In the genomic region with DNA sequence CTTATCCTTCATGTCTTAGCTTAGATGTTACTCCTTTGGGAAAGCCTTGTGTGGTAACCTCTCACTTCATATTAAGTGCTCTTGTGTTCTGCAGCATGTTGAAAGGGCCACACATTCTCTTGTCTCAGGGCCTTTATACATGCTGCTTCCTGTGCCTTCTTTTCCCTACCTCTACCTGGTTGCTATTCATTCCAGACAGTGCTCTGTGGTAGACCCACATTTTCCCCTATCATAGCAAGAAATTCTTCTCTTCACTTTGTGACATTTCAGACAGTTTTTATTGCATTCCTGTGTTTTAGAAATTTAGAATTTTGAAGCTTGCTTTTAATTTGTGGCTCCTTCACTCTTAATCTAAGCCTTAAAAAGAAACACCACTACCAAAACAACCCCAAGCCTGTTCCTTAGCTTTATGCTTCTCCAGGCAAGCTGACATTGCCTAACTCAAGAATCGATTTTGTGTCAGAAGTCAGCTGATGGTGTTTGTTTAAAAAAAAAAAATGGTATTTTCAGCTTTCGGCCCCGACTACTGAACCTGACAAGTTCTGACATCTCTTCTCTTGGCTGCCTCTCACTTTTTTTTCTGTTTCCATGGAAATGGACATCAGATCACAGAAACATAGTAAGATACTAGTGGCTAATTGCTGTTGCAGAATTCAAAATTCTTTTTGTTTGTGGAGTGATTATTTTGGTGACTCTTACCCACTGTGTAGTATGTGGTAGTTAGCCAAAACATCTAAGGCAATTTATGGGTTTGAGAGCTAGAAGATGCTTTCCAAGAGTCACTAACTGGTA, we compare ENCODE assay signal across 21 cellular contexts.
DNase-seq lines count a peak whose midpoint lies in the region; ATAC-seq and TF ChIP-seq lines count a peak whose summit lies in the region.
"Had no signal": no experiment of that assay in that cellular context is flagged by ENCODE, and none has a peak within 500 bp of the region (broad histone marks: within the 10 kb centered on the region; RNA-seq: fewer than 3 reads in every experiment).

No MANE protein-coding gene starts in this region.

- no peaks in the 10 kb centered on the region for H3K27me3 ChIP-seq in mammary epithelial cell (ENCODE audit: insufficient read depth, low read length)
- H3K27me3 ChIP-seq: neural progenitor cell, testis had no signal

- H3K9me3 Mint-ChIP-seq in activated T-cell treated with anti-CD3 and anti-CD28 coated beads, Interleukin-2, amount 50 U/mL, for 72 hours = peaks cover 4 to 8% of the 10 kb centered on the region in 2 donors
- H3K9me3 Mint-ChIP-seq in activated T-cell treated with anti-CD3 and anti-CD28 coated beads, Interleukin-2, amount 50 U/mL, for 4 hours = peaks cover 6% of the 10 kb centered on the region
- peaks cover 4% of the 10 kb centered on the region for H3K9me3 Mint-ChIP-seq in endothelial cell (ENCODE audit: unreplicated experiment)
- H3K9me3 Mint-ChIP-seq: neural progenitor cell had no signal

- TF ChIP-seq CTCF in mammary epithelial cell (conservative IDR thresholded peaks at IDR 0.05 in 1 of 2, IDR thresholded peaks at IDR 0.05 in 1 of 2; ENCODE audit: extremely low read depth in 1 of 2, insufficient read depth in 1 of 2, low read depth in 1 of 2, low read length in 2 of 2) (no peak), endothelial cell (IDR thresholded peaks at IDR 0.05; ENCODE audit: unreplicated experiment) (no peak)

- H3K79me2 ChIP-seq in mammary epithelial cell (ENCODE audit: insufficient read depth, low read length) = no peaks in the 10 kb centered on the region

- no peak overlapping the region for H3K4me2 ChIP-seq in mammary epithelial cell (ENCODE audit: insufficient read depth, low read depth, low read length)
- H3K4me2 ChIP-seq: neural progenitor cell had no signal

- H3K36me3 Mint-ChIP-seq in activated T-cell treated with anti-CD3 and anti-CD28 coated beads, Interleukin-2, amount 50 U/mL, for 72 hours (ENCODE audit: insufficient read depth in 2 of 2) = peaks cover 2 to 8% of the 10 kb centered on the region in 2 donors
- H3K36me3 Mint-ChIP-seq in activated T-cell treated with anti-CD3 and anti-CD28 coated beads, Interleukin-2, amount 50 U/mL, for 4 hours (ENCODE audit: insufficient read depth) = peaks cover 23% of the 10 kb centered on the region
- peaks cover 9% of the 10 kb centered on the region for H3K36me3 Mint-ChIP-seq in endothelial cell (ENCODE audit: low read depth, unreplicated experiment)
- H3K36me3 Mint-ChIP-seq: activated naive CD4-positive, alpha-beta T cell treated with anti-CD3 and anti-CD28 coated beads, Interleukin-2, amount 10 ng/mL, durations not matched to agents 7 days and 5 days had no signal

- DNase-seq in activated T-cell treated with anti-CD3 and anti-CD28 coated beads, Interleukin-2, amount 50 U/mL, for 72 hours = no peak
- no peak for DNase-seq in activated T-cell treated with anti-CD3 and anti-CD28 coated beads, Interleukin-2, amount 50 U/mL, for 4 hours
- DNase-seq in mammary epithelial cell (peak; percentile 32), left ventricle myocardium superior (no peak), retina (peak; percentile 29), DMS79 (lab: John Stamatoyannopoulos, UW) (no peak), endothelial cell (ENCODE audit: low spot score) (no peak), D341Med (ENCODE audit: low spot score) (no peak)
- DNase-seq: activated B cell treated with CpG ODN at 0.5 μM for 24 hours; activated CD8-positive, alpha-beta T cell treated with anti-CD3 and anti-CD28 coated beads for 36 hours; activated naive CD4-positive, alpha-beta T cell treated with anti-CD3 and anti-CD28 coated beads, Interleukin-2, amount 10 ng/mL, durations not matched to agents 7 days and 5 days; activated T-cell treated with anti-CD3 and anti-CD28 coated beads, Interleukin-2, amount 50 U/mL, for 1 hour; CD8-positive, alpha-beta T cell; endodermal cell; KG1; NCI-H2107; NCI-H82; stimulated activated CD4-positive, alpha-beta T cell treated with anti-CD3 and anti-CD28 coated beads, Interleukin-15, amount 100 ng/mL, for 24 hours; testis had no signal

- ATAC-seq in activated T-cell treated with anti-CD3 and anti-CD28 coated beads, Interleukin-2, amount 50 U/mL, for 72 hours (replicated peaks in 1 of 2) = no peak
- no peak for ATAC-seq in activated T-cell treated with anti-CD3 and anti-CD28 coated beads, Interleukin-2, amount 50 U/mL, for 4 hours
- peak; percentile 16 for ATAC-seq in left ventricle myocardium superior
- ATAC-seq: activated CD8-positive, alpha-beta T cell treated with anti-CD3 and anti-CD28 coated beads for 36 hours; CD8-positive, alpha-beta T cell had no signal

- no peaks in the 10 kb centered on the region for H3K9me3 ChIP-seq in mammary epithelial cell (replicated peaks; ENCODE audit: insufficient read depth, low read length)
- H3K9me3 ChIP-seq: testis had no signal

- no peaks in the 10 kb centered on the region for H3K36me3 ChIP-seq in mammary epithelial cell (ENCODE audit: insufficient read depth, low read length)
- H3K36me3 ChIP-seq: neural progenitor cell had no signal

- no peak overlapping the region for H3K9ac ChIP-seq in mammary epithelial cell (ENCODE audit: insufficient read depth, low read length)
- H3K9ac ChIP-seq: neural progenitor cell had no signal

- no peaks in the 10 kb centered on the region for H3K27me3 Mint-ChIP-seq in activated T-cell treated with anti-CD3 and anti-CD28 coated beads, Interleukin-2, amount 50 U/mL, for 72 hours (ENCODE audit: low read depth)
- H3K27me3 Mint-ChIP-seq in activated T-cell treated with anti-CD3 and anti-CD28 coated beads, Interleukin-2, amount 50 U/mL, for 4 hours (ENCODE audit: low read depth) = no peaks in the 10 kb centered on the region
- peaks cover under 1% of the 10 kb centered on the region for H3K27me3 Mint-ChIP-seq in endothelial cell (ENCODE audit: unreplicated experiment)
- H3K27me3 Mint-ChIP-seq: activated B cell treated with CpG ODN at 0.5 μM for 24 hours; activated CD8-positive, alpha-beta T cell treated with anti-CD3 and anti-CD28 coated beads for 36 hours; activated naive CD4-positive, alpha-beta T cell treated with anti-CD3 and anti-CD28 coated beads, Interleukin-2, amount 10 ng/mL, durations not matched to agents 7 days and 5 days had no signal

- in situ Hi-C loops in mammary epithelial cell (cut with MboI; ENCODE audit: low sequenced_read_pairs in 2 of 2) = no loop called here

- CTCF ChIA-PET in mammary epithelial cell (lab: Charles Lee; ENCODE audit: low non-redundant PET) = no interaction called here

- no peak overlapping the region for H3K27ac ChIP-seq in mammary epithelial cell (ENCODE audit: insufficient read depth, low read depth, low read length)
- H3K27ac ChIP-seq: neural progenitor cell, SK-N-MC, testis had no signal

- H3K4me1 ChIP-seq in mammary epithelial cell (ENCODE audit: insufficient read depth, low read length) = no peaks in the 10 kb centered on the region
- H3K4me1 ChIP-seq: neural progenitor cell, testis had no signal

- H4K20me1 ChIP-seq in mammary epithelial cell (ENCODE audit: insufficient read depth, low read length) = no peaks in the 10 kb centered on the region

- dilution Hi-C loops in mammary epithelial cell (cut with HindIII; ENCODE audit: low sequenced_read_pairs) = no loop called here

- H3K4me1 Mint-ChIP-seq in activated T-cell treated with anti-CD3 and anti-CD28 coated beads, Interleukin-2, amount 50 U/mL, for 72 hours (ENCODE audit: low read depth) = no peaks in the 10 kb centered on the region
- H3K4me1 Mint-ChIP-seq in activated T-cell treated with anti-CD3 and anti-CD28 coated beads, Interleukin-2, amount 50 U/mL, for 4 hours (ENCODE audit: low read depth) = no peaks in the 10 kb centered on the region
- peaks cover 4% of the 10 kb centered on the region for H3K4me1 Mint-ChIP-seq in endothelial cell (ENCODE audit: unreplicated experiment)
- H3K4me1 Mint-ChIP-seq: activated B cell treated with CpG ODN at 0.5 μM for 24 hours; activated naive CD4-positive, alpha-beta T cell treated with anti-CD3 and anti-CD28 coated beads, Interleukin-2, amount 10 ng/mL, durations not matched to agents 7 days and 5 days; endodermal cell; neural progenitor cell had no signal

- 0% methylated on average over 1 of the region's 3 CpGs for WGBS in mammary epithelial cell (ENCODE audit: low coverage, missing lambda C conversion rate)

- H3K27ac Mint-ChIP-seq in activated T-cell treated with anti-CD3 and anti-CD28 coated beads, Interleukin-2, amount 50 U/mL, for 72 hours = peak overlapping the region; percentile 31
- no peak overlapping the region for H3K27ac Mint-ChIP-seq in endothelial cell (ENCODE audit: unreplicated experiment)
- H3K27ac Mint-ChIP-seq: activated B cell treated with CpG ODN at 0.5 μM for 24 hours; activated CD8-positive, alpha-beta T cell treated with anti-CD3 and anti-CD28 coated beads for 36 hours; activated naive CD4-positive, alpha-beta T cell treated with anti-CD3 and anti-CD28 coated beads, Interleukin-2, amount 10 ng/mL, durations not matched to agents 7 days and 5 days; CD8-positive, alpha-beta T cell; endodermal cell; neural progenitor cell had no signal

- H3K4me3 ChIP-seq in mammary epithelial cell (replicated peaks in 1 of 3; ENCODE audit: insufficient read depth in 1 of 3, low read depth in 2 of 3, low read length in 3 of 3) = no peak overlapping the region
- H3K4me3 ChIP-seq: neural progenitor cell, SK-N-MC, testis had no signal

- H2AFZ ChIP-seq in mammary epithelial cell (ENCODE audit: low read depth, low read length) = no peak overlapping the region
- H2AFZ ChIP-seq: neural progenitor cell had no signal

- no peak overlapping the region for H3K4me3 Mint-ChIP-seq in activated T-cell treated with anti-CD3 and anti-CD28 coated beads, Interleukin-2, amount 50 U/mL, for 72 hours
- H3K4me3 Mint-ChIP-seq in activated T-cell treated with anti-CD3 and anti-CD28 coated beads, Interleukin-2, amount 50 U/mL, for 4 hours = no peak overlapping the region
- no peak overlapping the region for H3K4me3 Mint-ChIP-seq in endothelial cell (ENCODE audit: unreplicated experiment)
- H3K4me3 Mint-ChIP-seq: activated B cell treated with CpG ODN at 0.5 μM for 24 hours; activated CD8-positive, alpha-beta T cell treated with anti-CD3 and anti-CD28 coated beads for 36 hours; activated naive CD4-positive, alpha-beta T cell treated with anti-CD3 and anti-CD28 coated beads, Interleukin-2, amount 10 ng/mL, durations not matched to agents 7 days and 5 days; CD8-positive, alpha-beta T cell; endodermal cell; neural progenitor cell had no signal

- intact Hi-C loops in mammary epithelial cell (cut with micrococcal nuclease) (no loop called here), left ventricle myocardium superior (cut with micrococcal nuclease) (no loop called here)

- no TSS peak for BruUV-seq in mammary epithelial cell (replicated peaks; lab: Mats Ljungman, UMichigan)

Comparison
In these comparisons a context has a peak if more than half of its experiments do, and no peak if none do; other contexts are left out.
1. DNase-seq: peak in mammary epithelial cell (single experiment) and retina (single experiment); none in activated T-cell treated with anti-CD3 and anti-CD28 coated beads, Interleukin-2, amount 50 U/mL, for 72 hours (0 of 2), activated T-cell treated with anti-CD3 and anti-CD28 coated beads, Interleukin-2, amount 50 U/mL, for 4 hours (single experiment), left ventricle myocardium superior (single experiment), DMS79 (single experiment), endothelial cell (single experiment) and D341Med (single experiment).